ENCODE assay signal across 1 cellular context in genomic region chr10:101284171-101285092, GRCh38.
TF ChIP-seq lines count a peak whose summit lies in the region.

No MANE protein-coding gene starts in this region.

TF ChIP-seq in GM23338, 12 proteins besides CTCF, POLR2A, EP300 and RAD21 (continued from another document):
- no peak for TF ChIP-seq REST (IDR thresholded peaks at IDR 0.05; ENCODE audit: unreplicated experiment)
- no peak for TF ChIP-seq NANOG (IDR thresholded peaks at IDR 0.05; ENCODE audit: borderline replicate concordance)
- TF ChIP-seq, protein P1, sequence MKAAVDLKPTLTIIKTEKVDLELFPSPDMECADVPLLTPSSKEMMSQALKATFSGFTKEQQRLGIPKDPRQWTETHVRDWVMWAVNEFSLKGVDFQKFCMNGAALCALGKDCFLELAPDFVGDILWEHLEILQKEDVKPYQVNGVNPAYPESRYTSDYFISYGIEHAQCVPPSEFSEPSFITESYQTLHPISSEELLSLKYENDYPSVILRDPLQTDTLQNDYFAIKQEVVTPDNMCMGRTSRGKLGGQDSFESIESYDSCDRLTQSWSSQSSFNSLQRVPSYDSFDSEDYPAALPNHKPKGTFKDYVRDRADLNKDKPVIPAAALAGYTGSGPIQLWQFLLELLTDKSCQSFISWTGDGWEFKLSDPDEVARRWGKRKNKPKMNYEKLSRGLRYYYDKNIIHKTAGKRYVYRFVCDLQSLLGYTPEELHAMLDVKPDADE (IDR thresholded peaks at IDR 0.05): no peak
- TF ChIP-seq POLR2AphosphoS5 (IDR thresholded peaks at IDR 0.05; ENCODE audit: low read depth): no peak
